1 cellular context compared by ENCODE assay signal in genomic region chr19:18292460-18292809, GRCh38.
A peak's percentile ranks its signal among the peaks of the same experiment; 100 is the strongest.
TF ChIP-seq lines count a peak whose summit lies in the region.

No MANE protein-coding gene starts in this region.

TF ChIP-seq in GM12878, 131 proteins besides CTCF, POLR2A, EP300 and RAD21:
- TF ChIP-seq SMARCA5 (IDR thresholded peaks at IDR 0.05), result peak; percentile 62; the same call in 1 of the 2 replicates
- TF ChIP-seq, protein P1, sequence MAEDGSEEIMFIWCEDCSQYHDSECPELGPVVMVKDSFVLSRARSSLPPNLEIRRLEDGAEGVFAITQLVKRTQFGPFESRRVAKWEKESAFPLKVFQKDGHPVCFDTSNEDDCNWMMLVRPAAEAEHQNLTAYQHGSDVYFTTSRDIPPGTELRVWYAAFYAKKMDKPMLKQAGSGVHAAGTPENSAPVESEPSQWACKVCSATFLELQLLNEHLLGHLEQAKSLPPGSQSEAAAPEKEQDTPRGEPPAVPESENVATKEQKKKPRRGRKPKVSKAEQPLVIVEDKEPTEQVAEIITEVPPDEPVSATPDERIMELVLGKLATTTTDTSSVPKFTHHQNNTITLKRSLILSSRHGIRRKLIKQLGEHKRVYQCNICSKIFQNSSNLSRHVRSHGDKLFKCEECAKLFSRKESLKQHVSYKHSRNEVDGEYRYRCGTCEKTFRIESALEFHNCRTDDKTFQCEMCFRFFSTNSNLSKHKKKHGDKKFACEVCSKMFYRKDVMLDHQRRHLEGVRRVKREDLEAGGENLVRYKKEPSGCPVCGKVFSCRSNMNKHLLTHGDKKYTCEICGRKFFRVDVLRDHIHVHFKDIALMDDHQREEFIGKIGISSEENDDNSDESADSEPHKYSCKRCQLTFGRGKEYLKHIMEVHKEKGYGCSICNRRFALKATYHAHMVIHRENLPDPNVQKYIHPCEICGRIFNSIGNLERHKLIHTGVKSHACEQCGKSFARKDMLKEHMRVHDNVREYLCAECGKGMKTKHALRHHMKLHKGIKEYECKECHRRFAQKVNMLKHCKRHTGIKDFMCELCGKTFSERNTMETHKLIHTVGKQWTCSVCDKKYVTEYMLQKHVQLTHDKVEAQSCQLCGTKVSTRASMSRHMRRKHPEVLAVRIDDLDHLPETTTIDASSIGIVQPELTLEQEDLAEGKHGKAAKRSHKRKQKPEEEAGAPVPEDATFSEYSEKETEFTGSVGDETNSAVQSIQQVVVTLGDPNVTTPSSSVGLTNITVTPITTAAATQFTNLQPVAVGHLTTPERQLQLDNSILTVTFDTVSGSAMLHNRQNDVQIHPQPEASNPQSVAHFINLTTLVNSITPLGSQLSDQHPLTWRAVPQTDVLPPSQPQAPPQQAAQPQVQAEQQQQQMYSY (CRISPR knock-in tag; IDR thresholded peaks at IDR 0.05), result no peak
- TF ChIP-seq POLR2AphosphoS5 (IDR thresholded peaks at IDR 0.05; ENCODE audit: low read length), result 0 out of 2 replicates have a peak, but pooled peaks have one; percentile 1
- TF ChIP-seq CREM (IDR thresholded peaks at IDR 0.05; ENCODE audit: low read depth), result no peak
- TF ChIP-seq YY1 (IDR thresholded peaks at IDR 0.05; ENCODE audit: low read depth, low read length), result 0 out of 2 replicates have a peak, but pooled peaks have one; percentile 4
- no peak for TF ChIP-seq TARDBP (IDR thresholded peaks at IDR 0.05; ENCODE audit: borderline replicate concordance)
- TF ChIP-seq DPF2 (IDR thresholded peaks at IDR 0.05), result 0 out of 2 replicates have a peak, but pooled peaks have one; percentile 33
- peak; percentile 28; the same call in 1 of the 2 replicates for TF ChIP-seq MTA3 (IDR thresholded peaks at IDR 0.05; ENCODE audit: borderline replicate concordance, low read length)
